9 cellular contexts compared by ENCODE assay signal in genomic region chr4:94525993-94526740, GRCh38.
DNase-seq lines count a peak whose midpoint lies in the region; ATAC-seq lines count a peak whose summit lies in the region.
"Had no signal": no experiment of that assay in that cellular context is flagged by ENCODE, and none has a peak within 500 bp of the region (broad histone marks: within the 10 kb centered on the region; RNA-seq: fewer than 3 reads in every experiment).

No MANE protein-coding gene starts in this region.

- H3K36me3 ChIP-seq in MG63, result no peaks in the 10 kb centered on the region

- DNase-seq in AG08395 (ENCODE audit: low spot score) (peak; percentile 12), MG63 (no peak), kidney glomerular epithelial cell (lab: John Stamatoyannopoulos, UW) (peak; percentile 20), inferior parietal cortex (ENCODE audit: extremely low spot score) (no peak), NCI-H1105 (lab: John Stamatoyannopoulos, UW) (no peak), Kasumi-1 (lab: John Stamatoyannopoulos, UW) (no peak)
- DNase-seq in activated CD4-positive, CD25-positive, alpha-beta regulatory T cell (lab: John Stamatoyannopoulos, UW), result no peak
- DNase-seq: activated CD8-positive, alpha-beta memory T cell treated with anti-CD3 and anti-CD28 coated beads, Interleukin-2, amount 50 U/mL, for 48 hours had no signal

- H3K4me3 ChIP-seq in MG63, result peak overlapping the region; percentile 23

- H3K9me3 ChIP-seq in MG63, result no peaks in the 10 kb centered on the region

- peak; percentile 62 for ATAC-seq in GM21528 (IDR thresholded peaks at IDR 0.05; ENCODE audit: low FRiP score, unreplicated experiment)

- no peaks in the 10 kb centered on the region for H3K27me3 ChIP-seq in MG63

Comparison
In these comparisons a context has a peak if more than half of its experiments do, and no peak if none do; other contexts are left out.
1. DNase-seq: peak in AG08395 (single experiment) and kidney glomerular epithelial cell (single experiment); none in MG63 (single experiment), activated CD4-positive, CD25-positive, alpha-beta regulatory T cell (0 of 4), inferior parietal cortex (single experiment), NCI-H1105 (single experiment) and Kasumi-1 (0 of 2).